ENCODE assay signal across 15 cellular contexts in genomic region chr2:127040169-127040568, GRCh38.
"Had no signal": no experiment of that assay in that cellular context is flagged by ENCODE, and none has a peak within 500 bp of the region (broad histone marks: within the 10 kb centered on the region; RNA-seq: fewer than 3 reads in every experiment).

No MANE protein-coding gene starts in this region.

- H3K4me3 ChIP-seq: esophagus muscularis mucosa, gastroesophageal sphincter, hepatocyte, skin epidermis, tibial artery, upper lobe of right lung, vagina had no signal

- H3K36me3 Mint-ChIP-seq: naive thymus-derived CD4-positive, alpha-beta T cell had no signal

- H3K27ac Mint-ChIP-seq: dendritic cell treated with granulocyte-macrophage colony-stimulating factor and Interleukin-4, amounts not matched to agents 40 ng/mL and 50 ng/mL, for 4 days; effector memory CD8-positive, alpha-beta T cell; naive thymus-derived CD4-positive, alpha-beta T cell; nephron progenitor cell had no signal

- H3K4me1 Mint-ChIP-seq: naive thymus-derived CD4-positive, alpha-beta T cell had no signal

- H3K4me3 Mint-ChIP-seq: dendritic cell treated with granulocyte-macrophage colony-stimulating factor and Interleukin-4, amounts not matched to agents 40 ng/mL and 50 ng/mL, for 4 days; effector memory CD8-positive, alpha-beta T cell; naive thymus-derived CD4-positive, alpha-beta T cell; nephron progenitor cell had no signal

- H3K27me3 Mint-ChIP-seq: dendritic cell treated with granulocyte-macrophage colony-stimulating factor and Interleukin-4, amounts not matched to agents 40 ng/mL and 50 ng/mL, for 4 days; effector memory CD8-positive, alpha-beta T cell; naive thymus-derived CD4-positive, alpha-beta T cell had no signal

- H3K9me3 Mint-ChIP-seq: dendritic cell treated with granulocyte-macrophage colony-stimulating factor and Interleukin-4, amounts not matched to agents 40 ng/mL and 50 ng/mL, for 4 days; effector memory CD8-positive, alpha-beta T cell; nephron progenitor cell had no signal

- ATAC-seq: effector memory CD8-positive, alpha-beta T cell; gastroesophageal sphincter; left colon had no signal

- DNase-seq: effector memory CD8-positive, alpha-beta T cell; mesendoderm; naive thymus-derived CD4-positive, alpha-beta T cell; nephron progenitor cell; stimulated activated CD4-positive, alpha-beta T cell treated with anti-CD3 and anti-CD28 coated beads, Interleukin-12 subunit alpha, Interleukin-12 subunit beta, amount 100 ng/mL, for 4 hours; stimulated activated naive CD8-positive, alpha-beta T cell treated with anti-CD3 and anti-CD28 coated beads, Interleukin-15, Interleukin-2, amounts not matched to agents 100 U/mL and 50 U/mL, for 24 hours; tibial artery; upper lobe of right lung had no signal
